In the genomic region with DNA sequence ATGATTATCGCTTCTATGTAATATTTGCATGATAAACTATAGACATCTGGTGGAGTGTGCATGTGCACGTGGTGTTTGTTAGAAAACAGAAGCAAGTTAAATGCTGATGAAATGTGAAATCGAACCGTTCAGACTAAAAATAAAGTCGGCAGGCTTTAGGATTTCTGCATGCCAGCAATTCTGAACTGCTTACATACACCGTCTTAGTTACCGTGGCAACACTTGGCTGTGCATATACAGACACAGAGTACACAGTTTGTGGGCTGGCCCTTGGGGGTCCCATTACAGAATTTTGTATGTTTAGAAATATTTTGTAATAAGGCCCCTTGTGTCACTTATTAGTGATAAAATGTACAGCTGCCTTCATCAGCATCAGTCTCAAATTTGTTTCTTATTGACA, we compare ENCODE assay signal across 15 cellular contexts.
A peak's percentile ranks its signal among the peaks of the same experiment; 100 is the strongest.
DNase-seq lines count a peak whose midpoint lies in the region; ATAC-seq, FAIRE-seq and TF ChIP-seq lines count a peak whose summit lies in the region.
"Had no signal": no experiment of that assay in that cellular context is flagged by ENCODE, and none has a peak within 500 bp of the region (broad histone marks: within the 10 kb centered on the region; RNA-seq: fewer than 3 reads in every experiment).

No MANE protein-coding gene starts in this region.

- H3K36me3 ChIP-seq in neural cell (ENCODE audit: insufficient read depth, low read length) (no peaks in the 10 kb centered on the region), esophagus squamous epithelium (no peaks in the 10 kb centered on the region), right lobe of liver (no peaks in the 10 kb centered on the region)
- H3K36me3 ChIP-seq: BLaER1 treated with 17β-estradiol and CSF1 and Interleukin-3, amounts not matched to agents 10 nM and 100 nM had no signal

- H3K9me2 ChIP-seq in neural cell (ENCODE audit: insufficient read depth, low read length), result no peaks in the 10 kb centered on the region

- no peak for TF ChIP-seq POLR2A in esophagus squamous epithelium (IDR thresholded peaks at IDR 0.05)
- no peak for TF ChIP-seq POLR2A in GM12891 (IDR thresholded peaks at IDR 0.05; ENCODE audit: low read depth, low read length)
- TF ChIP-seq POLR2A in right lobe of liver (IDR thresholded peaks at IDR 0.05), result no peak

- TF ChIP-seq EP300 in neural cell (conservative IDR thresholded peaks at IDR 0.05; ENCODE audit: poor library complexity, severe bottlenecking), result peak; percentile 66

- ATAC-seq in right lobe of liver, result no peak

- peak; percentile 2 for DNase-seq in NCI-H1694 treated with DMSO at 0.1 percent for 48 hours (lab: John Stamatoyannopoulos, UW)
- no peak for DNase-seq in NCI-H1694 (lab: John Stamatoyannopoulos, UW)
- DNase-seq in fibroblast of villous mesenchyme (ENCODE audit: low read depth), result peak; percentile 1
- DNase-seq in esophagus squamous epithelium (lab: John Stamatoyannopoulos, UW), result no peak
- DNase-seq in GM12891 (ENCODE audit: insufficient read length, low spot score), result no peak
- DNase-seq in right lobe of liver, result no peak
- DNase-seq: AML-193; CD4-positive, CD25-positive, alpha-beta regulatory T cell; DMS53; GF-D8; HCEC 1CT; HFFc6 had no signal

- H3K4me2 ChIP-seq in neural cell (ENCODE audit: low read length), result peak overlapping the region; percentile 34

- TF ChIP-seq CTCF in fibroblast of villous mesenchyme (IDR thresholded peaks at IDR 0.05; ENCODE audit: insufficient read depth, low read depth, low read length) (no peak), neural cell (IDR thresholded peaks at IDR 0.05; ENCODE audit: poor library complexity, severe bottlenecking) (no peak), esophagus squamous epithelium (IDR thresholded peaks at IDR 0.05) (no peak), right lobe of liver (IDR thresholded peaks at IDR 0.05) (no peak)

- H3K27me3 ChIP-seq in neural cell (ENCODE audit: insufficient read depth, low read depth, low read length) (no peaks in the 10 kb centered on the region), esophagus squamous epithelium (no peaks in the 10 kb centered on the region), right lobe of liver (no peaks in the 10 kb centered on the region)
- H3K27me3 ChIP-seq: BLaER1 treated with 17β-estradiol and CSF1 and Interleukin-3, amounts not matched to agents 10 nM and 100 nM had no signal

- no peak for FAIRE-seq in GM12891 (lab: Jason Lieb, UNC)

- WGBS in esophagus squamous epithelium, 2 donors, result 51 to 63% methylated on average over 7 of the region's 7 CpGs
- WGBS in right lobe of liver (ENCODE audit: insufficient coverage, low coverage, low lambda C conversion rate, missing lambda C conversion rate), result 62% methylated on average over 7 of the region's 7 CpGs

- H3F3A ChIP-seq in neural cell (ENCODE audit: insufficient read depth, low read length, poor library complexity, severe bottlenecking), result no peaks in the 10 kb centered on the region

- H3K27ac ChIP-seq in neural cell (ENCODE audit: low read length) (no peak overlapping the region), esophagus squamous epithelium (no peak overlapping the region), right lobe of liver (no peak overlapping the region)
- H3K27ac ChIP-seq: 22Rv1 had no signal

- no peaks in the 10 kb centered on the region for H3K79me2 ChIP-seq in neural cell (replicated peaks; ENCODE audit: insufficient read depth, low read length)

- no peak overlapping the region for H3K9ac ChIP-seq in neural cell (ENCODE audit: low read length)

- no peak overlapping the region for H2AFZ ChIP-seq in neural cell (ENCODE audit: low read depth, low read length)

- H3K4me1 ChIP-seq in esophagus squamous epithelium (no peaks in the 10 kb centered on the region), right lobe of liver (no peaks in the 10 kb centered on the region)

- H4K20me1 ChIP-seq in neural cell (ENCODE audit: insufficient read depth), result no peaks in the 10 kb centered on the region
- H4K20me1 ChIP-seq: BLaER1 treated with 17β-estradiol and CSF1 and Interleukin-3, amounts not matched to agents 10 nM and 100 nM had no signal

- intact Hi-C loops in esophagus squamous epithelium (cut with DNase I), result no loop called here
- intact Hi-C loops in right lobe of liver (cut with DNase I), result no loop called here

- H3K4me3 ChIP-seq in fibroblast of villous mesenchyme (ENCODE audit: low read depth, low read length), result no peak overlapping the region
- peak overlapping the region; percentile 36 for H3K4me3 ChIP-seq in neural cell (ENCODE audit: low read length)
- no peak overlapping the region for H3K4me3 ChIP-seq in esophagus squamous epithelium
- no peak overlapping the region for H3K4me3 ChIP-seq in right lobe of liver
- H3K4me3 ChIP-seq: BLaER1 treated with 17β-estradiol and CSF1 and Interleukin-3, amounts not matched to agents 10 nM and 100 nM had no signal

- TF ChIP-seq RAD21 in neural cell (conservative IDR thresholded peaks at IDR 0.05), result no peak

- no peaks in the 10 kb centered on the region for H3K9me3 ChIP-seq in neural cell (ENCODE audit: low read length)
- no peaks in the 10 kb centered on the region for H3K9me3 ChIP-seq in esophagus squamous epithelium
- H3K9me3 ChIP-seq in right lobe of liver, result no peaks in the 10 kb centered on the region
- H3K9me3 ChIP-seq: BLaER1 treated with 17β-estradiol and CSF1 and Interleukin-3, amounts not matched to agents 10 nM and 100 nM had no signal

TF ChIP-seq in neural cell, 6 proteins besides CTCF, POLR2A, EP300 and RAD21:
- TF ChIP-seq EZH2 (IDR thresholded peaks at IDR 0.05; ENCODE audit: borderline replicate concordance, insufficient read depth, low read length, poor library complexity, severe bottlenecking), result no peak
- TF ChIP-seq POLR2AphosphoS5 (IDR thresholded peaks at IDR 0.05), result peak; percentile 34
- TF ChIP-seq MXI1 (conservative IDR thresholded peaks at IDR 0.05; ENCODE audit: poor library complexity, severe bottlenecking), result peak; percentile 3

TF ChIP-seq in GM12891, 5 proteins besides CTCF, POLR2A, EP300 and RAD21:
- no peak for TF ChIP-seq TAF1 (IDR thresholded peaks at IDR 0.05; ENCODE audit: low read depth, low read length)
- TF ChIP-seq PAX5 (IDR thresholded peaks at IDR 0.05; ENCODE audit: insufficient read depth, low read length, severe bottlenecking), result no peak
- TF ChIP-seq SPI1 (IDR thresholded peaks at IDR 0.05; ENCODE audit: low read depth, low read length), result no peak
- TF ChIP-seq POLR2AphosphoS5 (IDR thresholded peaks at IDR 0.05; ENCODE audit: low read depth, low read length), result no peak
- no peak for TF ChIP-seq POU2F2 (IDR thresholded peaks at IDR 0.05; ENCODE audit: low read depth, low read length)

Comparison
In these comparisons a context has a peak if more than half of its experiments do, and no peak if none do; other contexts are left out.
1. DNase-seq: peak in NCI-H1694 treated with DMSO at 0.1 percent for 48 hours (single experiment) and fibroblast of villous mesenchyme (single experiment); none in NCI-H1694 (single experiment), esophagus squamous epithelium (single experiment), GM12891 (single experiment) and right lobe of liver (0 of 3).